Comparison of ENCODE assay signal across 8 cellular contexts in genomic region chr16:31873556-31874353, GRCh38. TPM values are rescaled to one million over a fixed set of nuclear protein-coding genes. Genes with fewer than 3 reads are reported as not detected.
DNase-seq lines count a peak whose midpoint lies in the region; ATAC-seq and TF ChIP-seq lines count a peak whose summit lies in the region.

TSS of gene ZNF267 (plus strand) at chr16:31873807. CDS start at chr16:31873967, 160 bp downstream.

- ATAC-seq in GM19035 (IDR thresholded peaks at IDR 0.05; ENCODE audit: unreplicated experiment) (peak; percentile 56), HG03354 (IDR thresholded peaks at IDR 0.05; ENCODE audit: poor library complexity, severe bottlenecking, unreplicated experiment) (peak; percentile 63), left lobe of liver (peak; percentile 97)

- peak within 1 kb of the TSS; percentile 90 for H3K4me3 Mint-ChIP-seq in activated CD4-positive, alpha-beta T cell treated with anti-CD3 and anti-CD28 coated beads, Interleukin-2, amount 10 ng/mL, durations not matched to agents 24 days and 14 days

- H3K36me3 ChIP-seq in colonic mucosa = no peaks in the 10 kb centered on the region

- intact Hi-C loops in activated CD4-positive, alpha-beta T cell treated with anti-CD3 and anti-CD28 coated beads, Interleukin-2, amount 10 ng/mL, durations not matched to agents 24 days and 14 days (cut with micrococcal nuclease) = loop anchor here (1.0 to 10.0 kb wide), 3 partner anchors 519 to 1219 kb away; partner anchors contain the start of genes FBRS, ITGAX and PRR14
- intact Hi-C loops in colonic mucosa (cut with DNase I) = no loop called here

- H3K27ac Mint-ChIP-seq in activated CD4-positive, alpha-beta T cell treated with anti-CD3 and anti-CD28 coated beads, Interleukin-2, amount 10 ng/mL, durations not matched to agents 24 days and 14 days = peak within 1 kb of the TSS; percentile 94

- H3K4me1 Mint-ChIP-seq in activated CD4-positive, alpha-beta T cell treated with anti-CD3 and anti-CD28 coated beads, Interleukin-2, amount 10 ng/mL, durations not matched to agents 24 days and 14 days = peaks cover 66% of the 10 kb centered on the region

- peak within 1 kb of the TSS; percentile 96 to 99 for H3K9ac ChIP-seq in colonic mucosa (ENCODE audit: low read depth in 2 of 2, low read length in 2 of 2)

- H3K27me3 Mint-ChIP-seq in activated CD4-positive, alpha-beta T cell treated with anti-CD3 and anti-CD28 coated beads, Interleukin-2, amount 10 ng/mL, durations not matched to agents 24 days and 14 days = no peaks in the 10 kb centered on the region

- no peaks in the 10 kb centered on the region for H3K27me3 ChIP-seq in colonic mucosa

- DNase-seq in AG10803 (ENCODE audit: low read depth) (peak; percentile 87), NCI-H524 (lab: John Stamatoyannopoulos, UW) (peak; percentile 95 to 96), colonic mucosa (peak; percentile 96), left lobe of liver (ENCODE audit: low spot score) (peak; percentile 93)
- peak; percentile 98 for DNase-seq in activated CD4-positive, alpha-beta T cell treated with anti-CD3 and anti-CD28 coated beads, Interleukin-2, amount 10 ng/mL, durations not matched to agents 24 days and 14 days
- peak; percentile 94 for DNase-seq in stimulated activated CD4-positive, alpha-beta T cell treated with anti-CD3 and anti-CD28 coated beads, Interleukin-2, amount 100 ng/mL, for 4 hours (ENCODE audit: low read depth)

- no peaks in the 10 kb centered on the region for H3K9me3 ChIP-seq in colonic mucosa

- H3K9me3 Mint-ChIP-seq in activated CD4-positive, alpha-beta T cell treated with anti-CD3 and anti-CD28 coated beads, Interleukin-2, amount 10 ng/mL, durations not matched to agents 24 days and 14 days = peaks cover 8% of the 10 kb centered on the region

- no peak for TF ChIP-seq CTCF in AG10803 (conservative IDR thresholded peaks at IDR 0.05; ENCODE audit: low read length)
- no peak for TF ChIP-seq CTCF in colonic mucosa (IDR thresholded peaks at IDR 0.05)

- H3K4me1 ChIP-seq in colonic mucosa = peaks cover 7% of the 10 kb centered on the region

- peaks cover 50% of the 10 kb centered on the region for H3K36me3 Mint-ChIP-seq in activated CD4-positive, alpha-beta T cell treated with anti-CD3 and anti-CD28 coated beads, Interleukin-2, amount 10 ng/mL, durations not matched to agents 24 days and 14 days (ENCODE audit: low read depth)

- H3K27ac ChIP-seq in colonic mucosa = peak within 1 kb of the TSS; percentile 90

- H3K4me3 ChIP-seq in AG10803 (ENCODE audit: low read length) (peak within 1 kb of the TSS; percentile 95), colonic mucosa (peak within 1 kb of the TSS; percentile 94)

RNA-seq across cellular contexts. Expression of gene ZNF267, which starts in this region (rescaled TPM):
- 77.7 and 78.3 TPM in 2 replicates for total RNA-seq in activated CD4-positive, alpha-beta T cell treated with anti-CD3 and anti-CD28 coated beads, Interleukin-2, amount 10 ng/mL, durations not matched to agents 24 days and 14 days
- total RNA-seq in colonic mucosa (10 to 100 TPM; 12.9 to 14.9 TPM), left lobe of liver (3.1 TPM)

Comparison
In these comparisons a context has a peak if more than half of its experiments do, and no peak if none do; other contexts are left out.
1. Peak in every context shown above with its lines: DNase-seq, ATAC-seq, H3K4me3 ChIP-seq and H3K27ac ChIP-seq.